In genomic region chr7:114930829-114931655, GRCh38 we compare ENCODE assay signal across 9 cellular contexts. TPM values are rescaled to one million over a fixed set of nuclear protein-coding genes. Genes with fewer than 3 reads are reported as not detected.
DNase-seq lines count a peak whose midpoint lies in the region; ATAC-seq and TF ChIP-seq lines count a peak whose summit lies in the region.
"Had no signal": no experiment of that assay in that cellular context is flagged by ENCODE, and none has a peak within 500 bp of the region (broad histone marks: within the 10 kb centered on the region; RNA-seq: fewer than 3 reads in every experiment).

No MANE protein-coding gene starts in this region.

- no peak overlapping the region for H3K4me3 ChIP-seq in brain microvascular endothelial cell (ENCODE audit: low read depth, low read length)
- H3K4me3 ChIP-seq in suprapubic skin: no peak overlapping the region
- H3K4me3 ChIP-seq: BLaER1 had no signal

- WGBS in suprapubic skin: 61% methylated on average over 6 of the region's 6 CpGs

- no peak for DNase-seq in activated naive CD4-positive, alpha-beta T cell treated with anti-CD3 and anti-CD28 coated beads for 36 hours
- no peak for DNase-seq in activated naive CD4-positive, alpha-beta T cell (lab: John Stamatoyannopoulos, UW)
- peak; percentile 53 for DNase-seq in brain microvascular endothelial cell
- no peak for DNase-seq in suprapubic skin (ENCODE audit: low spot score in 2 of 2)
- DNase-seq in DMS 273 treated with DMSO at 0.1 percent for 48 hours (lab: John Stamatoyannopoulos, UW): no peak
- DNase-seq in ureter (ENCODE audit: low spot score): no peak
- DNase-seq in mesothelial cell of epicardium (ENCODE audit: low spot score in 2 of 2, unreplicated experiment in 2 of 2): no peak

- no peaks in the 10 kb centered on the region for H3K27me3 Mint-ChIP-seq in activated naive CD4-positive, alpha-beta T cell treated with anti-CD3 and anti-CD28 coated beads for 36 hours (ENCODE audit: low read depth)
- H3K27me3 Mint-ChIP-seq in mesothelial cell of epicardium (ENCODE audit: low read depth): no peaks in the 10 kb centered on the region

- peaks cover 58% of the 10 kb centered on the region for H3K4me1 Mint-ChIP-seq in activated naive CD4-positive, alpha-beta T cell treated with anti-CD3 and anti-CD28 coated beads for 36 hours (ENCODE audit: low read depth)
- H3K4me1 Mint-ChIP-seq in mesothelial cell of epicardium: peaks cover 9% of the 10 kb centered on the region

- H3K9me3 ChIP-seq in suprapubic skin: no peaks in the 10 kb centered on the region
- H3K9me3 ChIP-seq: BLaER1 had no signal

- H3K36me3 Mint-ChIP-seq in activated naive CD4-positive, alpha-beta T cell treated with anti-CD3 and anti-CD28 coated beads for 36 hours (ENCODE audit: low read depth): peaks cover 4% of the 10 kb centered on the region
- no peaks in the 10 kb centered on the region for H3K36me3 Mint-ChIP-seq in mesothelial cell of epicardium

- H3K27ac Mint-ChIP-seq in activated naive CD4-positive, alpha-beta T cell treated with anti-CD3 and anti-CD28 coated beads for 36 hours: no peak overlapping the region
- H3K27ac Mint-ChIP-seq in mesothelial cell of epicardium: no peak overlapping the region

- peaks cover 30% of the 10 kb centered on the region for H3K4me1 ChIP-seq in suprapubic skin

- CTCF ChIA-PET in activated naive CD4-positive, alpha-beta T cell treated with anti-CD3 and anti-CD28 coated beads for 36 hours (lab: Charles Lee): interaction anchor here (0.8 to 1.6 kb wide), 2 partner anchors 16 to 66 kb away, joined by 3 read pairs; no protein-coding TSS in a partner anchor

- no peaks in the 10 kb centered on the region for H3K9me3 Mint-ChIP-seq in activated naive CD4-positive, alpha-beta T cell treated with anti-CD3 and anti-CD28 coated beads for 36 hours
- no peaks in the 10 kb centered on the region for H3K9me3 Mint-ChIP-seq in mesothelial cell of epicardium

- TF ChIP-seq CTCF in brain microvascular endothelial cell (IDR thresholded peaks at IDR 0.05; ENCODE audit: low read depth, low read length, missing control alignments) (no peak), suprapubic skin (IDR thresholded peaks at IDR 0.05) (no peak), mesothelial cell of epicardium (IDR thresholded peaks at IDR 0.05; ENCODE audit: unreplicated experiment) (no peak)

- peak overlapping the region; percentile 63 for H3K4me3 Mint-ChIP-seq in activated naive CD4-positive, alpha-beta T cell treated with anti-CD3 and anti-CD28 coated beads for 36 hours
- H3K4me3 Mint-ChIP-seq in mesothelial cell of epicardium: no peak overlapping the region

- in situ Hi-C loops in brain microvascular endothelial cell (cut with HindIII; ENCODE audit: low pct_ligation_motif_present, low sequenced_read_pairs): no loop called here

- ATAC-seq in HG03280 (IDR thresholded peaks at IDR 0.05; ENCODE audit: unreplicated experiment): peak; percentile 50

- no peak for TF ChIP-seq EP300 in suprapubic skin (IDR thresholded peaks at IDR 0.05)

- H3K27me3 ChIP-seq in brain microvascular endothelial cell (replicated peaks): no peaks in the 10 kb centered on the region
- H3K27me3 ChIP-seq in suprapubic skin: no peaks in the 10 kb centered on the region
- H3K27me3 ChIP-seq: BLaER1 had no signal

- TF ChIP-seq POLR2A in suprapubic skin (IDR thresholded peaks at IDR 0.05): no peak

- H3K27ac ChIP-seq in brain microvascular endothelial cell (peak overlapping the region; percentile 75), suprapubic skin (peak overlapping the region; percentile 15)
- H3K27ac ChIP-seq: BLaER1 had no signal

- intact Hi-C loops in activated naive CD4-positive, alpha-beta T cell treated with anti-CD3 and anti-CD28 coated beads for 36 hours (cut with micrococcal nuclease): loop anchor here (1.0 to 5.0 kb wide), 10 partner anchors 8 to 849 kb away; no protein-coding TSS in a partner anchor

- no peaks in the 10 kb centered on the region for H3K36me3 ChIP-seq in brain microvascular endothelial cell (replicated peaks)
- H3K36me3 ChIP-seq in suprapubic skin: no peaks in the 10 kb centered on the region
- H3K36me3 ChIP-seq: BLaER1 had no signal

RNA-seq across cellular contexts. Expression of gene MDFIC, which starts 9.1 kb away (rescaled TPM):
- total RNA-seq in activated naive CD4-positive, alpha-beta T cell treated with anti-CD3 and anti-CD28 coated beads for 36 hours: 10 to 100 TPM; 79.4 to 93.1 TPM
- total RNA-seq in suprapubic skin (10 to 100 TPM; 15.7 to 37.8 (median 28.1) TPM), ureter (35.3 TPM), mesothelial cell of epicardium (25.2 to 25.7 TPM (median 25.6 TPM) in 3 replicates)
